ENCODE assay signal across 8 cellular contexts in the genomic region with DNA sequence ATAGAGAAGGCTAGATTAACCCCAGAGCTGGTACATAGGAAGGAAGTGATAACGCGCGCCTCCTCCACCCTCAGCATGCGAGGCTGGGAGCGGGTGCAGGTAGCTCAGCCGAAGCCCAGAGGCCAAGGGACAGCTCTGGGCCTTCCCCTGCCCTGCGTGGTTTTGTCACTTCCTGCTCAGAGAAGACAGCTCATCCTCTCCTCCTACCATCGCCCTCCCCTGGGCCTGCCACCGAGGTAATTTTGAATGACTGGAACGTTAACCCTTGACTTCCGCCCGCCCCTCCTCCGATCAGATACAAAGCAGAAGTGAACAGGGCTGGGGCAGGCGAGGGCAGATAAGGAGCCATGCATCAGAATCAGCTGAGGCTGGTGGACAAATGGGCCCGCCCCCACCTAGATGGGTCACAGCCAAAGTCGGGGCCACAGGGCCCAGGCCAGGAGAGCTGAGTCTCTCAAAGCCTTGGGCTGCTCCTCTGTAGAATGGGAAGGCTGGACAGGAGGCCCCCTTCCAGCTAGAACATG. TPM values are rescaled to one million over a fixed set of nuclear protein-coding genes. Genes with fewer than 3 reads are reported as not detected.
DNase-seq lines count a peak whose midpoint lies in the region; ATAC-seq, FAIRE-seq and TF ChIP-seq lines count a peak whose summit lies in the region.

No MANE protein-coding gene starts in this region.

- no peak overlapping the region; the same call in 1 of the 2 replicates for H2BK15ac ChIP-seq in H1 (ENCODE audit: low read length)

- H3K36me3 ChIP-seq in MM.1S (replicated peaks; ENCODE audit: insufficient read depth, low read length) (peaks cover 17% of the 10 kb centered on the region), H1 (ENCODE audit: control insufficient read depth in 2 of 4, insufficient read depth in 4 of 4, low read length in 3 of 4) (no peaks in the 10 kb centered on the region), rectal smooth muscle tissue (ENCODE audit: control insufficient read depth, insufficient read depth, low read length) (peaks cover 3% of the 10 kb centered on the region)

- no peak overlapping the region for H3K18ac ChIP-seq in H1 (ENCODE audit: extremely low read depth, low read length)

- peak; percentile 53 for ATAC-seq in GM21737 (IDR thresholded peaks at IDR 0.05; ENCODE audit: unreplicated experiment)

- H3K9ac ChIP-seq in MM.1S (ENCODE audit: low read length) = peak overlapping the region; percentile 91
- no peak overlapping the region for H3K9ac ChIP-seq in H1 (replicated peaks in 1 of 4; ENCODE audit: extremely low read depth in 1 of 4, low read depth in 3 of 4, low read length in 3 of 4)
- peak overlapping the region; percentile 30 for H3K9ac ChIP-seq in rectal smooth muscle tissue (ENCODE audit: low read length)

- DNase-seq in EH (ENCODE audit: low read depth) (peak; percentile 46), MM.1S (peak; percentile 90), H1 (ENCODE audit: low read depth in 1 of 2, low spot score in 2 of 2) (no peak), occipital lobe (lab: John Stamatoyannopoulos, UW) (no peak), NCI-H345 (lab: John Stamatoyannopoulos, UW) (no peak)
- peak; percentile 87 for DNase-seq in activated CD4-positive, alpha-beta T cell treated with anti-CD3 and anti-CD28 coated beads, Interleukin-2, amount 50 U/mL, for 1 hour

- TF ChIP-seq CTCF in MM.1S (IDR thresholded peaks at IDR 0.05; ENCODE audit: low read length) (no peak), H1 (IDR thresholded peaks at IDR 0.05; ENCODE audit: control extremely low read depth in 1 of 3, insufficient read depth in 1 of 3, low read depth in 1 of 3, low read length in 3 of 3) (no peak)

- no peak overlapping the region for H4K5ac ChIP-seq in H1 (ENCODE audit: insufficient read length, low read depth, low read length)

- peak overlapping the region; percentile 98 for H3K4me2 ChIP-seq in MM.1S (ENCODE audit: low read depth, low read length)
- H3K4me2 ChIP-seq in H1 (ENCODE audit: insufficient read depth in 1 of 2, low read depth in 2 of 2, low read length in 2 of 2) = no peak overlapping the region

- WGBS in H1 (ENCODE audit: extremely low coverage in 1 of 2, insufficient coverage in 1 of 2, insufficient read length in 1 of 2, insufficient replicate concordance in 2 of 2, low coverage in 1 of 2, low lambda C conversion rate in 2 of 2, missing lambda C conversion rate in 1 of 2), 2 experiments = 79% methylated on average over 16 of the region's 16 CpGs; no CpG with 5 or more reads in 1 of the 2 experiments

- no peaks in the 10 kb centered on the region for H3K79me1 ChIP-seq in H1 (ENCODE audit: low read depth, low read length)

- peak overlapping the region; percentile 74; the same call in 1 of the 2 replicates for H4K8ac ChIP-seq in H1 (ENCODE audit: extremely low read depth, insufficient read depth, low read length)

- H2BK120ac ChIP-seq in H1 (replicated peaks; ENCODE audit: low read depth, low read length) = no peak overlapping the region

- 0 out of 2 replicates have a peak, but pooled peaks cover 4% of the 10 kb centered on the region for H4K20me1 ChIP-seq in MM.1S (ENCODE audit: insufficient read depth, low read length)
- H4K20me1 ChIP-seq in H1 (replicated peaks in 1 of 2; ENCODE audit: control insufficient read depth in 1 of 2, insufficient read depth in 2 of 2, low read length in 2 of 2) = no peaks in the 10 kb centered on the region

- H3K14ac ChIP-seq in H1 (ENCODE audit: insufficient read length) = no peak overlapping the region

- no peak for TF ChIP-seq POLR2A in H1 (IDR thresholded peaks at IDR 0.05; ENCODE audit: control extremely low read depth in 1 of 2, low read depth in 2 of 2, low read length in 2 of 2)

- H2BK5ac ChIP-seq in H1 (ENCODE audit: low read depth, low read length) = no peak overlapping the region; the same call in 1 of the 2 replicates

- no peak overlapping the region for H3K23ac ChIP-seq in H1 (ENCODE audit: insufficient read length)

- POLR2A ChIA-PET in H1 (lab: Charles Lee; ENCODE audit: partially characterized antibody) = interaction anchor here (0.8 to 2.3 kb wide), 3 partner anchors 10 to 17 kb away, joined by 3 to 7 read pairs (median 3); no protein-coding TSS in a partner anchor

- TF ChIP-seq EP300 in H1 (IDR thresholded peaks at IDR 0.05; ENCODE audit: borderline replicate concordance in 1 of 2, low read depth in 2 of 2, low read length in 2 of 2) = no peak

- no peak overlapping the region for H2AFZ ChIP-seq in MM.1S (ENCODE audit: low read length)
- no peak overlapping the region for H2AFZ ChIP-seq in H1 (ENCODE audit: low read length)

- no peak overlapping the region for H3K4ac ChIP-seq in H1 (replicated peaks; ENCODE audit: insufficient read length, low read depth, low read length)

- H3K4me1 ChIP-seq in MM.1S (ENCODE audit: low read length) (peaks cover 53% of the 10 kb centered on the region), H1 (replicated peaks in 1 of 4; ENCODE audit: control insufficient read depth in 3 of 4, insufficient read depth in 4 of 4, low read length in 3 of 4) (peaks cover 0 to 17% (median 6%) of the 10 kb centered on the region in 4 experiments; a peak in 6 of 7 replicates), rectal smooth muscle tissue (ENCODE audit: control insufficient read depth, insufficient read depth, low read length) (no peaks in the 10 kb centered on the region)

- H3K4me3 ChIP-seq in MM.1S (ENCODE audit: low read length) = peak overlapping the region; percentile 100
- H3K4me3 ChIP-seq in H1 (ENCODE audit: extremely low read depth in 1 of 4, insufficient read depth in 2 of 4, low read depth in 3 of 4, low read length in 4 of 4) = no peak overlapping the region
- H3K4me3 ChIP-seq in rectal smooth muscle tissue (ENCODE audit: low read length) = peak overlapping the region; percentile 63

- peaks cover 4% of the 10 kb centered on the region; the same call in 1 of the 2 replicates for H3K23me2 ChIP-seq in H1 (ENCODE audit: low read depth, low read length)

- H3K27ac ChIP-seq in MM.1S (ENCODE audit: low read length) (peak overlapping the region; percentile 93), H1 (ENCODE audit: low read depth, low read length) (no peak overlapping the region), rectal smooth muscle tissue (ENCODE audit: low read depth, low read length) (no peak overlapping the region)

- H2AK5ac ChIP-seq in H1 (ENCODE audit: low read depth, low read length) = no peak overlapping the region

- no peak for TF ChIP-seq RAD21 in H1 (IDR thresholded peaks at IDR 0.05 in 1 of 2, conservative IDR thresholded peaks at IDR 0.05 in 1 of 2; ENCODE audit: low read depth in 2 of 2, low read length in 2 of 2)

- no peak for FAIRE-seq in H1 (lab: Jason Lieb, UNC)

- H3K56ac ChIP-seq in H1 (replicated peaks; ENCODE audit: insufficient read length, low read depth, low read length) = no peak overlapping the region

- H3K9me3 ChIP-seq in MM.1S (replicated peaks; ENCODE audit: insufficient read depth, low read length) = no peaks in the 10 kb centered on the region
- H3K9me3 ChIP-seq in H1 (ENCODE audit: insufficient read depth in 2 of 2, low read depth in 1 of 2, low read length in 1 of 2) = no peaks in the 10 kb centered on the region

- H2BK20ac ChIP-seq in H1 (ENCODE audit: low read length) = no peak overlapping the region

- H2BK12ac ChIP-seq in H1 (ENCODE audit: low read depth, low read length) = no peak overlapping the region

- no peak overlapping the region for H4K91ac ChIP-seq in H1 (replicated peaks; ENCODE audit: insufficient read length, low read length)

- H3K9me2 ChIP-seq in MM.1S (replicated peaks; ENCODE audit: insufficient read depth, low read length) = no peaks in the 10 kb centered on the region

- CTCF ChIA-PET in H1 (lab: Charles Lee; ENCODE audit: partially characterized antibody) = interaction anchor here (0.8 to 9.1 kb wide), 6 partner anchors 13 to 115 kb away, joined by 3 to 97 read pairs (median 5); no protein-coding TSS in a partner anchor

- peaks cover 64% of the 10 kb centered on the region for H3F3A ChIP-seq in MM.1S (ENCODE audit: insufficient read depth, low read length)

- H3K27me3 ChIP-seq in MM.1S (replicated peaks; ENCODE audit: insufficient read depth, low read length) (no peaks in the 10 kb centered on the region), H1 (replicated peaks in 1 of 4; ENCODE audit: control insufficient read depth in 3 of 4, extremely low read depth in 1 of 4, insufficient read depth in 3 of 4, low read length in 3 of 4) (no peaks in the 10 kb centered on the region), rectal smooth muscle tissue (ENCODE audit: control insufficient read depth, insufficient read depth, low read length) (peaks cover 6% of the 10 kb centered on the region)

- H3K79me2 ChIP-seq in MM.1S (ENCODE audit: low read length) (peaks cover 71% of the 10 kb centered on the region), H1 (ENCODE audit: control insufficient read depth in 1 of 2, insufficient read depth in 2 of 2, low read length in 2 of 2) (no peaks in the 10 kb centered on the region)

RNA-seq across cellular contexts. Expression of gene RAC2, which starts 1.6 kb away (rescaled TPM):
- total RNA-seq in H1 (2021; fragmentation: NEBNext Ultra II Directional; extraction: Animal tissue kit (Norgen Biotek cat#: 25700)) = 2.1 and 2.3 TPM in 2 replicates
- polyA plus RNA-seq in H1 (2011; rRNA removed) = 4.3 and 6.1 TPM in 2 replicates
- 1.5 TPM for polyA plus RNA-seq in H1 (2011; cell fraction: cytosol; rRNA removed)
- polyA plus RNA-seq in H1 (2011; cell fraction: nucleus; rRNA removed) = 6.4 TPM
- polyA plus RNA-seq in H1 (2012, experiment 1 of 2) = 1.6 to 3.7 TPM (median 2.8 TPM) in 4 replicates
- polyA plus RNA-seq in H1 (2012, experiment 2 of 2) = 1.8 TPM
- 4.4 TPM for polyA plus RNA-seq in H1 (2013, experiment 1 of 2)
- polyA plus RNA-seq in H1 (2013, experiment 2 of 2) = 4.1 TPM
- 1.7 and 2.9 TPM in 2 replicates for polyA minus RNA-seq in H1 (2011; rRNA and poly(A)+ RNA removed)
- polyA minus RNA-seq in H1 (2011; cell fraction: cytosol; rRNA and poly(A)+ RNA removed) = 3.2 TPM
- polyA minus RNA-seq in H1 (2011; cell fraction: nucleus; rRNA and poly(A)+ RNA removed) = 3.7 TPM
- not detected for total RNA-seq in occipital lobe

RNA-seq across cellular contexts. Expression of gene SSTR3, which starts 30.2 kb away (rescaled TPM):
- 0.22 and 0.54 TPM in 2 replicates for total RNA-seq in H1 (2021; fragmentation: NEBNext Ultra II Directional; extraction: Animal tissue kit (Norgen Biotek cat#: 25700))
- polyA plus RNA-seq in H1 (2011; rRNA removed) = 0.61 and 0.77 TPM in 2 replicates
- 0.54 TPM for polyA plus RNA-seq in H1 (2011; cell fraction: cytosol; rRNA removed)
- 0.53 TPM for polyA plus RNA-seq in H1 (2011; cell fraction: nucleus; rRNA removed)
- 0.47 to 1.0 TPM (median 0.80 TPM) in 4 replicates for polyA plus RNA-seq in H1 (2012, experiment 1 of 2)
- polyA plus RNA-seq in H1 (2012, experiment 2 of 2) = 0.73 TPM
- 0.14 TPM for polyA plus RNA-seq in H1 (2013, experiment 1 of 2)
- polyA plus RNA-seq in H1 (2013, experiment 2 of 2) = 0.17 TPM
- polyA minus RNA-seq in H1 (2011; rRNA and poly(A)+ RNA removed) = 0.35 and 1.2 TPM in 2 replicates
- polyA minus RNA-seq in H1 (2011; cell fraction: cytosol; rRNA and poly(A)+ RNA removed) = 0.73 TPM
- 0.50 TPM for polyA minus RNA-seq in H1 (2011; cell fraction: nucleus; rRNA and poly(A)+ RNA removed)
- not detected for total RNA-seq in occipital lobe

RNA-seq across cellular contexts. Expression of gene CYTH4, which starts 39.9 kb away (rescaled TPM):
- not detected in 2 replicates for total RNA-seq in H1 (2021; fragmentation: NEBNext Ultra II Directional; extraction: Animal tissue kit (Norgen Biotek cat#: 25700))
- 0.08 and 0.09 TPM in 2 replicates for polyA plus RNA-seq in H1 (2011; rRNA removed)
- polyA plus RNA-seq in H1 (2011; cell fraction: cytosol; rRNA removed) = 0.43 TPM
- polyA plus RNA-seq in H1 (2011; cell fraction: nucleus; rRNA removed) = 0.16 TPM
- polyA plus RNA-seq in H1 (2012, experiment 1 of 2) = 0.07 to 0.11 TPM in 2 of 4 replicates, not detected in the others
- not detected for polyA plus RNA-seq in H1 (2012, experiment 2 of 2)
- 0.02 TPM for polyA plus RNA-seq in H1 (2013, experiment 1 of 2)
- 0.04 TPM for polyA plus RNA-seq in H1 (2013, experiment 2 of 2)
- 0.10 TPM in 1 of 2 replicates, not detected in the other for polyA minus RNA-seq in H1 (2011; rRNA and poly(A)+ RNA removed)
- not detected for polyA minus RNA-seq in H1 (2011; cell fraction: cytosol; rRNA and poly(A)+ RNA removed)
- not detected for polyA minus RNA-seq in H1 (2011; cell fraction: nucleus; rRNA and poly(A)+ RNA removed)
- 2.3 TPM for total RNA-seq in occipital lobe

RNA-seq across cellular contexts. Expression of gene C1QTNF6, which starts 54.4 kb away (rescaled TPM):
- 3.1 and 4.6 TPM in 2 replicates for total RNA-seq in H1 (2021; fragmentation: NEBNext Ultra II Directional; extraction: Animal tissue kit (Norgen Biotek cat#: 25700))
- polyA plus RNA-seq in H1 (2011; rRNA removed) = 5.9 and 6.5 TPM in 2 replicates
- 5.7 TPM for polyA plus RNA-seq in H1 (2011; cell fraction: cytosol; rRNA removed)
- polyA plus RNA-seq in H1 (2011; cell fraction: nucleus; rRNA removed) = 17.9 TPM
- 4.9 to 6.3 TPM (median 5.5 TPM) in 4 replicates for polyA plus RNA-seq in H1 (2012, experiment 1 of 2)
- 2.6 TPM for polyA plus RNA-seq in H1 (2012, experiment 2 of 2)
- polyA plus RNA-seq in H1 (2013, experiment 1 of 2) = 5.6 TPM
- polyA plus RNA-seq in H1 (2013, experiment 2 of 2) = 6.5 TPM
- 5.3 and 5.7 TPM in 2 replicates for polyA minus RNA-seq in H1 (2011; rRNA and poly(A)+ RNA removed)
- 2.9 TPM for polyA minus RNA-seq in H1 (2011; cell fraction: cytosol; rRNA and poly(A)+ RNA removed)
- 11.6 TPM for polyA minus RNA-seq in H1 (2011; cell fraction: nucleus; rRNA and poly(A)+ RNA removed)
- total RNA-seq in occipital lobe = 5.3 TPM

Comparison
In these comparisons a context has a peak if more than half of its experiments do, and no peak if none do; other contexts are left out.
1. DNase-seq: peak in EH (single experiment), MM.1S (single experiment) and activated CD4-positive, alpha-beta T cell treated with anti-CD3 and anti-CD28 coated beads, Interleukin-2, amount 50 U/mL, for 1 hour (single experiment); none in H1 (0 of 2), occipital lobe (single experiment) and NCI-H345 (single experiment).
2. H3K4me3 ChIP-seq: peak in MM.1S (single experiment) and rectal smooth muscle tissue (single experiment); none in H1 (0 of 4).
3. H3K9ac ChIP-seq: peak in MM.1S (single experiment) and rectal smooth muscle tissue (single experiment); none in H1 (0 of 4).